Comparison of ENCODE assay signal across 1 cellular context in genomic region chr4:763922-764321, GRCh38.
TF ChIP-seq lines count a peak whose summit lies in the region.

No MANE protein-coding gene starts in this region.

TF ChIP-seq in GM12878, 131 proteins besides CTCF, POLR2A, EP300 and RAD21:
- TF ChIP-seq SRF (IDR thresholded peaks at IDR 0.05; ENCODE audit: low read depth in 2 of 2, low read length in 2 of 2) (no peak), BCL3 (IDR thresholded peaks at IDR 0.05; ENCODE audit: borderline replicate concordance, insufficient read depth, low read depth, low read length, poor library complexity, severe bottlenecking) (peak; percentile 37), POU2F2 (IDR thresholded peaks at IDR 0.05; ENCODE audit: borderline replicate concordance, low read depth, low read length) (no peak), ETV6 (conservative IDR thresholded peaks at IDR 0.05 in 1 of 2, IDR thresholded peaks at IDR 0.05 in 1 of 2; ENCODE audit: borderline replicate concordance in 1 of 2, low read depth in 1 of 2) (no peak), SIN3A (IDR thresholded peaks at IDR 0.05; ENCODE audit: low read depth, low read length) (no peak)
